In the genomic region with DNA sequence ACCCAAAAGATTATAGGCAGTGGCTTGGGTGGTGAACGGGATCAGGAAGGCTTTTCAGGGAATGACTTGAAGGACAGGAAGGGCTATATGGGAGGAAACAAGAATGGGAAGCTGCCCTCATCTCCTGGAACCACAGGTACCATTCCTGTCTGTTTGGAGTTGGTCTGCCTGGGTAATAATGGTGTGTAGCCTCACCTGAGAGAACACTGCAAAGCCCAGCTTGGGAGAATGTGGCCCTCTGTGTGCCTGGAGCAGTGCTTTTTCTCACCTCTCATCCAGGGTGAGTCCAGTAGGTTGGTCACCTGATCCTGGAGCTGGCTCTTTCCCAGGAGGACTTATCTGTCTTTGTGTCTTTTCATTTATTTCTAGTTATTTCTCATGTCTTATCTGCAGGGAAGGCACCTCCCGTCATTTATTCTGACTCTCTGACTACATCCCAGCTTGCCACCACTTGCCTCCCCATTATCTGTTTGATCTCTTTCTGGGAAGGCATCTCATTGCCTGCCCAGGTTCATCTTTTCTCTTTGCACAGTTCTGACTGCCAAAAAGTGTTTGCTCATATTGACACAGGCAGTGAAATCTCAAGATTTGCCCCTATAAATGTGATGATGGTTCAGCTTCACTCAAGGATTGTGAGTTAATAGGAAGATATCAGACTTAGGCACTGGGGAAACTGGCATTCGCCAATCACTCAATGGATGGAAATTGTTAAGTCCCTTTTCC, we compare ENCODE assay signal across 36 cellular contexts. TPM values are rescaled to one million over a fixed set of nuclear protein-coding genes. Genes with fewer than 3 reads are reported as not detected.
"Had no signal": no experiment of that assay in that cellular context is flagged by ENCODE, and none has a peak within 500 bp of the region (broad histone marks: within the 10 kb centered on the region; RNA-seq: fewer than 3 reads in every experiment).

No MANE protein-coding gene starts in this region.

- H3K4me1 ChIP-seq: ascending aorta, body of pancreas had no signal

- H3K4me1 Mint-ChIP-seq: activated naive CD8-positive, alpha-beta T cell treated with anti-CD3 and anti-CD28 coated beads, Interleukin-2, amount 10 ng/mL, durations not matched to agents 7 days and 5 days had no signal

- H3K27me3 ChIP-seq: ascending aorta, body of pancreas, MG63 had no signal

- ATAC-seq: activated CD8-positive, alpha-beta T cell treated with anti-CD3 and anti-CD28 coated beads, Interleukin-2, amount 10 ng/mL, durations not matched to agents 7 days and 5 days; body of pancreas had no signal

- H3K4me3 ChIP-seq: ascending aorta, body of pancreas, MG63, PC-9 had no signal

- DNase-seq: activated CD4-positive, alpha-beta T cell treated with anti-CD3 and anti-CD28 coated beads for 1 hour; activated CD4-positive, alpha-beta T cell treated with anti-CD3 and anti-CD28 coated beads, Interleukin-2, amount 10 ng/mL, durations not matched to agents 7 days and 5 days; activated CD4-positive, alpha-beta T cell treated with anti-CD3 and anti-CD28 coated beads, Interleukin-2, amount 50 U/mL, for 48 hours; activated CD4-positive, CD25-positive, alpha-beta regulatory T cell; activated CD8-positive, alpha-beta T cell treated with anti-CD3 and anti-CD28 coated beads, Interleukin-2, amount 10 ng/mL, durations not matched to agents 7 days and 5 days; activated gamma-delta T cell; activated naive CD4-positive, alpha-beta T cell treated with Interleukin-2 at 50 U/mL for 16 hours; activated naive CD8-positive, alpha-beta T cell treated with anti-CD3 and anti-CD28 coated beads, Interleukin-2, amount 10 ng/mL, durations not matched to agents 7 days and 5 days; activated T-cell treated with anti-CD3 and anti-CD28 coated beads, Interleukin-2, amount 50 U/mL, for 24 hours; amygdala; body of pancreas; central memory CD4-positive, alpha-beta T cell; Karpas-422; KBM-7; MG63; NCI-H1048; NCI-H1436 treated with DMSO at 0.1 percent for 48 hours; NCI-H1694 treated with DMSO at 0.1 percent for 48 hours; NCI-H2029; NCI-H2171; NCI-H2227 treated with DMSO at 0.1 percent for 48 hours; NCI-H446 treated with DMSO at 0.1 percent for 48 hours; NCI-H524; NCI-H69; PC-9; Right ventricle myocardium superior; SW 1271; T-helper 1 cell; T-helper 2 cell; T-helper 9 cell; WERI-Rb-1 had no signal

- H3K9me3 ChIP-seq: ascending aorta had no signal

- H3K4me3 Mint-ChIP-seq: activated CD4-positive, alpha-beta T cell treated with anti-CD3 and anti-CD28 coated beads, Interleukin-2, amount 10 ng/mL, durations not matched to agents 7 days and 5 days; activated CD8-positive, alpha-beta T cell treated with anti-CD3 and anti-CD28 coated beads, Interleukin-2, amount 10 ng/mL, durations not matched to agents 7 days and 5 days; activated naive CD4-positive, alpha-beta T cell treated with anti-CD3 and anti-CD28 coated beads, Interleukin-2, amount 50 U/mL, for 24 hours; activated naive CD8-positive, alpha-beta T cell treated with anti-CD3 and anti-CD28 coated beads, Interleukin-2, amount 10 ng/mL, durations not matched to agents 7 days and 5 days; activated T-cell treated with anti-CD3 and anti-CD28 coated beads, Interleukin-2, amount 50 U/mL, for 24 hours; IgD-negative memory B cell had no signal

- H2AFZ ChIP-seq: PC-9 had no signal

- H3K27ac Mint-ChIP-seq: activated CD4-positive, alpha-beta T cell treated with anti-CD3 and anti-CD28 coated beads, Interleukin-2, amount 10 ng/mL, durations not matched to agents 7 days and 5 days; activated CD8-positive, alpha-beta T cell treated with anti-CD3 and anti-CD28 coated beads, Interleukin-2, amount 10 ng/mL, durations not matched to agents 7 days and 5 days; activated naive CD4-positive, alpha-beta T cell treated with anti-CD3 and anti-CD28 coated beads, Interleukin-2, amount 50 U/mL, for 24 hours; activated naive CD8-positive, alpha-beta T cell treated with anti-CD3 and anti-CD28 coated beads, Interleukin-2, amount 10 ng/mL, durations not matched to agents 7 days and 5 days; activated T-cell treated with anti-CD3 and anti-CD28 coated beads, Interleukin-2, amount 50 U/mL, for 24 hours; activated T-helper 2 cell treated with anti-CD3 and anti-CD28 coated beads, Interferon-gamma antibody, Interleukin-2, Interleukin-4, amounts not matched to agents 10 μg/mL and 5 μg/mL and 100 μg/mL, durations not matched to agents 14 hours and 24 hours and 36 hours; IgD-negative memory B cell had no signal

- H3K27ac ChIP-seq: ascending aorta, body of pancreas, PC-9, WERI-Rb-1 had no signal

- H3K4me2 ChIP-seq: PC-9 had no signal

- H3K36me3 ChIP-seq: ascending aorta, MG63, WERI-Rb-1 had no signal

- H3K36me3 Mint-ChIP-seq: activated naive CD8-positive, alpha-beta T cell treated with anti-CD3 and anti-CD28 coated beads, Interleukin-2, amount 10 ng/mL, durations not matched to agents 7 days and 5 days had no signal

RNA-seq across cellular contexts. Expression of gene OR2S2, which starts 22.5 kb away (rescaled TPM):
- total RNA-seq: activated CD4-positive, alpha-beta T cell treated with anti-CD3 and anti-CD28 coated beads, Interleukin-2, amount 10 ng/mL, durations not matched to agents 7 days and 5 days; activated CD8-positive, alpha-beta T cell treated with anti-CD3 and anti-CD28 coated beads, Interleukin-2, amount 10 ng/mL, durations not matched to agents 7 days and 5 days; activated naive CD8-positive, alpha-beta T cell treated with anti-CD3 and anti-CD28 coated beads, Interleukin-2, amount 10 ng/mL, durations not matched to agents 7 days and 5 days; activated T-helper 2 cell treated with anti-CD3 and anti-CD28 coated beads, Interferon-gamma antibody, Interleukin-2, Interleukin-4, amounts not matched to agents 10 μg/mL and 5 μg/mL and 100 μg/mL, durations not matched to agents 14 hours and 24 hours and 36 hours; ascending aorta; body of pancreas; cerebellum; PC-9; Right ventricle myocardium superior had no signal
